Comparison of ENCODE assay signal across 10 cellular contexts in the genomic region with DNA sequence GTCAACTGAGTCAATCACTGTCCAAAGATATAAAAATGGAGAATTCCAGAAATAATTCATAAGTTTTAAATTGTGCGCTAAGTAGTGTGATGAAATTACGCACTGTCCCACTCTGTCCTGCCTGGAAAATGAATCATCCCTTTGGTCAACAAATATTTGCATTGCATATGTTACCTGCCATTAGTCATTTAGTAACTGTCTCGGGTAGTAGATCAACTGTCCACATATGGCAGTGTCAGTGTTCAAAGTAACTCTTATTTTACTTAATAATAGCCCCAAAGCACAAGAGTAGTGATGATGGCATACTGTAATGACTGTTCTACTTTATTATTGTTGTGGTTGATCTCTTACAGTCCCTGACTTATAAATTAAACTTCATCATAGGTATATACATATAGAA. TPM values are rescaled to one million over a fixed set of nuclear protein-coding genes. Genes with fewer than 3 reads are reported as not detected.
DNase-seq lines count a peak whose midpoint lies in the region; ATAC-seq and TF ChIP-seq lines count a peak whose summit lies in the region.
"Had no signal": no experiment of that assay in that cellular context is flagged by ENCODE, and none has a peak within 500 bp of the region (broad histone marks: within the 10 kb centered on the region; RNA-seq: fewer than 3 reads in every experiment).

No MANE protein-coding gene starts in this region.

- H3K4me3 ChIP-seq in GM23338 (peak overlapping the region; percentile 87), PC-9 (peak overlapping the region; percentile 86; the same call in 1 of the 2 replicates), lower leg skin (ENCODE audit: low read depth, poor library complexity, severe bottlenecking) (no peak overlapping the region)

- H3K27ac Mint-ChIP-seq in GM23338 (no peak overlapping the region), endothelial cell (ENCODE audit: unreplicated experiment) (peak overlapping the region; percentile 15), neural crest cell (ENCODE audit: unreplicated experiment) (no peak overlapping the region)
- H3K27ac Mint-ChIP-seq: stimulated activated naive B cell treated with anti-CD40 and anti-IgM and Interleukin-4, amounts not matched to agents 10 μg/mL and 1 μg/mL and 100 μg/mL, for 72 hours had no signal

- no peaks in the 10 kb centered on the region for H3K9me3 ChIP-seq in PC-9 (ENCODE audit: insufficient read depth, low read depth)
- H3K9me3 ChIP-seq: heart right ventricle had no signal

- intact Hi-C loops in PC-9 (cut with micrococcal nuclease; ENCODE audit: unreplicated experiment), result no loop called here
- intact Hi-C loops in lower leg skin (cut with DNase I; ENCODE audit: low total_unique reads), result no loop called here

- H3K4me1 ChIP-seq in GM23338 (ENCODE audit: insufficient read depth) (peaks cover 46% of the 10 kb centered on the region), PC-9 (replicated peaks; ENCODE audit: insufficient read depth) (peaks cover 23% of the 10 kb centered on the region)

- H3K4me1 Mint-ChIP-seq in GM23338 (peaks cover 41% of the 10 kb centered on the region), endothelial cell (ENCODE audit: unreplicated experiment) (peaks cover 35% of the 10 kb centered on the region), neural crest cell (peaks cover 36% of the 10 kb centered on the region)

- H3K9me3 Mint-ChIP-seq in GM23338, result no peaks in the 10 kb centered on the region
- no peaks in the 10 kb centered on the region for H3K9me3 Mint-ChIP-seq in endothelial cell (ENCODE audit: unreplicated experiment)
- H3K9me3 Mint-ChIP-seq in neural crest cell, result no peaks in the 10 kb centered on the region
- H3K9me3 Mint-ChIP-seq: stimulated activated naive B cell treated with anti-CD40 and anti-IgM and Interleukin-4, amounts not matched to agents 10 μg/mL and 1 μg/mL and 100 μg/mL, for 72 hours had no signal

- H3K27me3 Mint-ChIP-seq in GM23338 (ENCODE audit: insufficient read depth, low read depth, poor library complexity) (peaks cover 4% of the 10 kb centered on the region), endothelial cell (ENCODE audit: unreplicated experiment) (peaks cover 15% of the 10 kb centered on the region), neural crest cell (ENCODE audit: low read depth) (no peaks in the 10 kb centered on the region)
- H3K27me3 Mint-ChIP-seq: stimulated activated naive B cell treated with anti-CD40 and anti-IgM and Interleukin-4, amounts not matched to agents 10 μg/mL and 1 μg/mL and 100 μg/mL, for 72 hours had no signal

- TF ChIP-seq CTCF in GM23338 (conservative IDR thresholded peaks at IDR 0.05; ENCODE audit: low read depth in 2 of 2) (no peak), PC-9 (conservative IDR thresholded peaks at IDR 0.05) (no peak), endothelial cell (IDR thresholded peaks at IDR 0.05; ENCODE audit: unreplicated experiment) (no peak), neural crest cell (conservative IDR thresholded peaks at IDR 0.05) (no peak), lower leg skin (IDR thresholded peaks at IDR 0.05) (no peak)

- no peaks in the 10 kb centered on the region for H3K36me3 ChIP-seq in GM23338 (ENCODE audit: insufficient read depth)
- no peaks in the 10 kb centered on the region for H3K36me3 ChIP-seq in PC-9 (ENCODE audit: low read depth)
- H3K36me3 ChIP-seq: heart right ventricle had no signal

- no peak overlapping the region for H3K27ac ChIP-seq in GM23338 (ENCODE audit: low read depth)
- H3K27ac ChIP-seq in PC-9, result 0 out of 2 replicates have a peak overlapping the region, but pooled peaks have one; percentile 16

- H3K9me2 ChIP-seq in GM23338 (ENCODE audit: insufficient read depth) (no peaks in the 10 kb centered on the region), PC-9 (ENCODE audit: insufficient read depth) (no peaks in the 10 kb centered on the region)

- 87 to 88% methylated on average over 3 of the region's 3 CpGs for WGBS in lower leg skin, 2 donors

- H2AFZ ChIP-seq in GM23338, result no peak overlapping the region
- H2AFZ ChIP-seq in PC-9, result no peak overlapping the region

- DNase-seq in GM23338 (ENCODE audit: low spot score) (no peak), PC-9 (peak in 1 of 2 experiments; percentile 65), endothelial cell (ENCODE audit: low spot score) (no peak), neural crest cell (ENCODE audit: low read depth, low spot score) (no peak), NCI-H748 treated with DMSO at 0.1 percent for 48 hours (lab: John Stamatoyannopoulos, UW) (no peak), NCI-H748 (lab: John Stamatoyannopoulos, UW; ENCODE audit: unreplicated experiment) (no peak), lower leg skin (ENCODE audit: low spot score in 2 of 2) (no peak)
- DNase-seq: heart right ventricle; stimulated activated naive B cell treated with anti-CD40 and anti-IgM and Interleukin-4, amounts not matched to agents 10 μg/mL and 1 μg/mL and 100 μg/mL, for 72 hours; T-helper 1 cell had no signal

- H3F3A ChIP-seq in GM23338 (replicated peaks; ENCODE audit: low read depth) (peaks cover 8% of the 10 kb centered on the region; the same call in 1 of the 2 replicates), PC-9 (ENCODE audit: insufficient read depth, low read depth) (0 out of 2 replicates have a peak, but pooled peaks cover 12% of the 10 kb centered on the region)

- BruUV-seq in PC-9 (replicated peaks; lab: Mats Ljungman, UMichigan), result no TSS peak

- no peaks in the 10 kb centered on the region for H3K27me3 ChIP-seq in GM23338 (ENCODE audit: insufficient read depth)
- no peaks in the 10 kb centered on the region for H3K27me3 ChIP-seq in PC-9 (ENCODE audit: insufficient read depth, low read depth)
- H3K27me3 ChIP-seq: heart right ventricle had no signal

- no peak for TF ChIP-seq POLR2A in lower leg skin (IDR thresholded peaks at IDR 0.05)

- H3K4me2 ChIP-seq in GM23338, result peak overlapping the region; percentile 91
- H3K4me2 ChIP-seq in PC-9, result peak overlapping the region; percentile 87

- ATAC-seq in GM23338, result no peak
- ATAC-seq: heart right ventricle; stimulated activated naive B cell treated with anti-CD40 and anti-IgM and Interleukin-4, amounts not matched to agents 10 μg/mL and 1 μg/mL and 100 μg/mL, for 72 hours had no signal

- H4K20me1 ChIP-seq in GM23338 (replicated peaks; ENCODE audit: insufficient read depth) (peaks cover 53% of the 10 kb centered on the region), PC-9 (ENCODE audit: insufficient read depth) (peaks cover 49% of the 10 kb centered on the region)

- peaks cover 15% of the 10 kb centered on the region for H3K36me3 Mint-ChIP-seq in GM23338 (ENCODE audit: low read depth)
- peaks cover 10% of the 10 kb centered on the region for H3K36me3 Mint-ChIP-seq in endothelial cell (ENCODE audit: low read depth, unreplicated experiment)
- no peaks in the 10 kb centered on the region for H3K36me3 Mint-ChIP-seq in neural crest cell (ENCODE audit: low read depth)

- H3K4me3 Mint-ChIP-seq in GM23338 (peak overlapping the region; percentile 91; the same call in 1 of the 3 replicates), endothelial cell (ENCODE audit: unreplicated experiment) (peak overlapping the region; percentile 1), neural crest cell (peak overlapping the region; percentile 42)
- H3K4me3 Mint-ChIP-seq: stimulated activated naive B cell treated with anti-CD40 and anti-IgM and Interleukin-4, amounts not matched to agents 10 μg/mL and 1 μg/mL and 100 μg/mL, for 72 hours had no signal

- POLR2A ChIA-PET in PC-9 (lab: Charles Lee; ENCODE audit: unreplicated experiment), result no interaction called here

- CTCF ChIA-PET in PC-9 (lab: Charles Lee), result no interaction called here

- H3K79me2 ChIP-seq in GM23338 (replicated peaks; ENCODE audit: insufficient read depth) (peaks cover 84% of the 10 kb centered on the region), PC-9 (ENCODE audit: low read depth) (peaks cover 83% of the 10 kb centered on the region)

TF ChIP-seq in GM23338, 12 proteins besides CTCF, POLR2A, EP300 and RAD21 (continues in another document):
- TF ChIP-seq EZH2 (IDR thresholded peaks at IDR 0.05; ENCODE audit: low read depth, unreplicated experiment) (no peak), ETS1 (IDR thresholded peaks at IDR 0.05) (no peak)

RNA-seq across cellular contexts. Expression of gene YTHDC1, which starts 3.4 kb away (rescaled TPM):
- total RNA-seq in GM23338 (2014; rRNA removed; shearing (Covaris generic)), result 67.6 and 72.3 TPM in 2 replicates
- polyA plus RNA-seq in GM23338 (2016; fragmentation: Nextera tagmentation; extraction: Ambion mirVana), result 135 and 144 TPM in 2 replicates
- total RNA-seq in PC-9 (2021), result 64.1 and 83.6 TPM in 2 replicates
- 110 TPM for total RNA-seq in endothelial cell (ENCODE audit: unreplicated experiment)
- total RNA-seq in neural crest cell, result 87.9 and 88.2 TPM in 2 replicates
- 100 to 1,000 TPM in 2 of 4 donors, 10 to 100 TPM in 2; 57.1 to 117 (median 88.0) TPM for total RNA-seq in lower leg skin

Comparison
In these comparisons a context has a peak if more than half of its experiments do, and no peak if none do; other contexts are left out.
1. H3K4me3 Mint-ChIP-seq: peak in every context shown above with its lines; median percentile 91 in GM23338; 42 in neural crest cell; 1 in endothelial cell.